In the genomic region with DNA sequence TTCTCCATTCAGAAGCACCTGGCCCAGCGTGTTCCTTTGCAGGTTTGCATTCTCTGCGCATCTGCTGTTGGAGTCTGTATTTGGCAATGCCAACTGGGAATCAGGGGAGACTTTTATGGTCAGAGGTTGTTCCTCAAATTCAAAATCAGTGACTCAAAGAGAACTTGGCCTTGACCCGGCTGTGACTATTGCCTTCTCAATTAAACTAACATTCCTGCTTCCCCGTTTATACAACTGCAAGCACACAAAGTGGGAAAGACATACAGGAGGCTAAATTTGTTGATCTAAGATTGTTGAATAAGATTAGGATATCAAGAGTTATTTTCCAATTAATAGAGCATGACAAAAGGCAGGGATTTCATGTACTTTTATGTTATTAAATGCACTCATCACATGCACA, we compare ENCODE assay signal across 24 cellular contexts.
DNase-seq lines count a peak whose midpoint lies in the region; ATAC-seq, FAIRE-seq and TF ChIP-seq lines count a peak whose summit lies in the region.
"Had no signal": no experiment of that assay in that cellular context is flagged by ENCODE, and none has a peak within 500 bp of the region (broad histone marks: within the 10 kb centered on the region; RNA-seq: fewer than 3 reads in every experiment).

No MANE protein-coding gene starts in this region.

- no peaks in the 10 kb centered on the region for H3F3A ChIP-seq in smooth muscle cell (ENCODE audit: low read depth)

- peaks cover 22% of the 10 kb centered on the region for H3K4me1 ChIP-seq in SJSA1 (replicated peaks)
- H3K4me1 ChIP-seq in smooth muscle cell (ENCODE audit: low read depth): no peaks in the 10 kb centered on the region
- no peaks in the 10 kb centered on the region for H3K4me1 ChIP-seq in tibial artery
- H3K4me1 ChIP-seq: BE2C, Caco-2 had no signal

- H3K9me3 ChIP-seq in SJSA1 (replicated peaks) (peaks cover 2% of the 10 kb centered on the region; the same call in 1 of the 2 replicates), smooth muscle cell (replicated peaks; ENCODE audit: low read depth) (no peaks in the 10 kb centered on the region), tibial artery (peaks cover 0 to 8% (median 0%) of the 10 kb centered on the region in 3 donors)
- H3K9me3 ChIP-seq: BE2C, Caco-2 had no signal

- 53% methylated on average over 4 of the region's 4 CpGs for WGBS in smooth muscle cell (ENCODE audit: low lambda C conversion rate)

- no peak for FAIRE-seq in RCC 7860 (lab: Jason Lieb, UNC)
- FAIRE-seq: A204.1, D721Med, G401.6, GM12891, GM19239 had no signal

- H3K27me3 ChIP-seq in SJSA1 (replicated peaks): no peaks in the 10 kb centered on the region
- H3K27me3 ChIP-seq in smooth muscle cell (ENCODE audit: low read depth): no peaks in the 10 kb centered on the region
- peaks cover 0 to 6% of the 10 kb centered on the region in 2 donors for H3K27me3 ChIP-seq in tibial artery
- H3K27me3 ChIP-seq: BE2C, BLaER1 had no signal

- H3K4me2 ChIP-seq in smooth muscle cell: peak overlapping the region; percentile 44
- H3K4me2 ChIP-seq: BLaER1 had no signal

- ATAC-seq in esophagus mucosa: peak; percentile 53
- ATAC-seq: CD8-positive, alpha-beta T cell had no signal

- no peak overlapping the region for H3K9ac ChIP-seq in smooth muscle cell (ENCODE audit: low read depth)
- H3K9ac ChIP-seq: BLaER1 had no signal

- peak overlapping the region; percentile 70 for H3K27ac ChIP-seq in SJSA1
- no peak overlapping the region for H3K27ac ChIP-seq in smooth muscle cell (ENCODE audit: low read depth)
- H3K27ac ChIP-seq in tibial artery: no peak overlapping the region
- H3K27ac ChIP-seq: BLaER1 had no signal

- TF ChIP-seq CTCF in smooth muscle cell (IDR thresholded peaks at IDR 0.05; ENCODE audit: borderline replicate concordance, insufficient read depth, poor library complexity, severe bottlenecking) (no peak), tibial artery (IDR thresholded peaks at IDR 0.05) (no peak)

- H3K4me3 ChIP-seq in SJSA1: no peak overlapping the region
- H3K4me3 ChIP-seq in smooth muscle cell: no peak overlapping the region
- no peak overlapping the region for H3K4me3 ChIP-seq in tibial artery
- H3K4me3 ChIP-seq: BLaER1 had no signal

- H3K36me3 ChIP-seq in SJSA1 (no peaks in the 10 kb centered on the region), smooth muscle cell (ENCODE audit: low read depth) (no peaks in the 10 kb centered on the region), tibial artery (no peaks in the 10 kb centered on the region)
- H3K36me3 ChIP-seq: BE2C, BLaER1 had no signal

- no peak overlapping the region for H2AFZ ChIP-seq in smooth muscle cell (ENCODE audit: low read depth)

- no peaks in the 10 kb centered on the region for H4K20me1 ChIP-seq in smooth muscle cell (ENCODE audit: low read depth)
- H4K20me1 ChIP-seq: BLaER1 had no signal

- intact Hi-C loops in tibial artery (cut with DNase I; ENCODE audit: low total_unique reads): no loop called here

- DNase-seq in H4 (ENCODE audit: low spot score): peak; percentile 71
- DNase-seq in SJSA1 (ENCODE audit: low read depth in 1 of 2, low spot score in 2 of 2): peak in 1 of 2 experiments; percentile 40
- DNase-seq in smooth muscle cell (lab: John Stamatoyannopoulos, UW; ENCODE audit: unreplicated experiment): no peak
- DNase-seq in activated CD4-positive, alpha-beta T cell treated with anti-CD3 and anti-CD28 coated beads for 48 hours: no peak
- DNase-seq in RCC 7860 (ENCODE audit: low spot score): no peak
- no peak for DNase-seq in tibial artery
- no peak for DNase-seq in KG1 (lab: John Stamatoyannopoulos, UW)
- DNase-seq: 8988T; ACHN; BE2C; C1 segment of cervical spinal cord; Caco-2; Calu3; CD4-positive, alpha-beta T cell; CD8-positive, alpha-beta T cell; DMS79 treated with DMSO at 0.1 percent for 48 hours; GF-D8 had no signal

- H3K79me2 ChIP-seq in smooth muscle cell (ENCODE audit: low read depth): no peaks in the 10 kb centered on the region
